In genomic region chr2:242075683-242076082, GRCh38 we compare ENCODE assay signal across 20 cellular contexts.
DNase-seq lines count a peak whose midpoint lies in the region; ATAC-seq, FAIRE-seq and TF ChIP-seq lines count a peak whose summit lies in the region.
"Had no signal": no experiment of that assay in that cellular context is flagged by ENCODE, and none has a peak within 500 bp of the region (broad histone marks: within the 10 kb centered on the region; RNA-seq: fewer than 3 reads in every experiment).

No MANE protein-coding gene starts in this region.

- H3K27me3 ChIP-seq in colonic mucosa (no peaks in the 10 kb centered on the region), small intestine (ENCODE audit: control insufficient read depth in 2 of 2, insufficient read depth in 2 of 2, low read length in 2 of 2) (no peaks in the 10 kb centered on the region), dorsolateral prefrontal cortex (no peaks in the 10 kb centered on the region)
- no peaks in the 10 kb centered on the region for H3K27me3 ChIP-seq in CD8-positive, alpha-beta T cell (ENCODE audit: insufficient read depth, low read length)
- H3K27me3 ChIP-seq: adrenal gland, uterus had no signal

- H3K9me3 Mint-ChIP-seq in CD8-positive, alpha-beta T cell, result no peaks in the 10 kb centered on the region
- H3K9me3 Mint-ChIP-seq: activated T-helper 17 cell treated with anti-CD3 and anti-CD28 coated beads, Interleukin-2, amount 50 U/mL, for 72 hours; CD4-positive, alpha-beta T cell; endodermal cell; HFFc6 had no signal

- intact Hi-C loops in colonic mucosa (cut with DNase I), result no loop called here
- intact Hi-C loops in dorsolateral prefrontal cortex (cut with DNase I), result no loop called here
- intact Hi-C loops in CD8-positive, alpha-beta T cell (cut with DNase I, micrococcal nuclease), result no loop called here

- peaks cover 3% of the 10 kb centered on the region for H3K27me3 Mint-ChIP-seq in CD8-positive, alpha-beta T cell (ENCODE audit: low read depth)

- H3K4me1 Mint-ChIP-seq in CD8-positive, alpha-beta T cell (ENCODE audit: low read depth), result no peaks in the 10 kb centered on the region
- H3K4me1 Mint-ChIP-seq: activated T-helper 17 cell treated with anti-CD3 and anti-CD28 coated beads, Interleukin-2, amount 50 U/mL, for 72 hours had no signal

- H3K9me3 ChIP-seq in colonic mucosa (no peaks in the 10 kb centered on the region), small intestine (ENCODE audit: control insufficient read depth, low read depth) (no peaks in the 10 kb centered on the region)
- no peaks in the 10 kb centered on the region for H3K9me3 ChIP-seq in CD8-positive, alpha-beta T cell (ENCODE audit: low read length)
- H3K9me3 ChIP-seq: adrenal gland, gastroesophageal sphincter, left lung, uterus had no signal

- H3K27ac ChIP-seq in colonic mucosa (no peak overlapping the region), small intestine (ENCODE audit: low read depth in 1 of 2, low read length in 1 of 2) (no peak overlapping the region), dorsolateral prefrontal cortex (no peak overlapping the region)
- H3K27ac ChIP-seq in CD8-positive, alpha-beta T cell (ENCODE audit: low read depth, low read length), result no peak overlapping the region
- H3K27ac ChIP-seq: gastroesophageal sphincter, left lung, uterus had no signal

- no peak for ATAC-seq in CD8-positive, alpha-beta T cell
- ATAC-seq: activated T-helper 17 cell treated with anti-CD3 and anti-CD28 coated beads, Interleukin-2, amount 50 U/mL, for 72 hours; gastroesophageal sphincter; left lung had no signal

- H3K27ac Mint-ChIP-seq in CD8-positive, alpha-beta T cell, result no peak overlapping the region
- H3K27ac Mint-ChIP-seq: activated T-helper 17 cell treated with anti-CD3 and anti-CD28 coated beads, Interleukin-2, amount 50 U/mL, for 72 hours; CD4-positive, alpha-beta T cell; endodermal cell; HFFc6 had no signal

- no peak overlapping the region for H3K4me3 Mint-ChIP-seq in CD8-positive, alpha-beta T cell
- H3K4me3 Mint-ChIP-seq: activated T-helper 17 cell treated with anti-CD3 and anti-CD28 coated beads, Interleukin-2, amount 50 U/mL, for 72 hours; CD4-positive, alpha-beta T cell; endodermal cell; HFFc6 had no signal

- 8 to 42% (median 28%) methylated on average over 6 of the region's 6 CpGs for WGBS in small intestine, 3 donors

- CTCF ChIA-PET in CD8-positive, alpha-beta T cell (lab: Charles Lee), result no interaction called here

- peak; percentile 0 for DNase-seq in NCI-H2171 treated with DMSO at 0.1 percent for 48 hours (lab: John Stamatoyannopoulos, UW)
- no peak for DNase-seq in NCI-H2171 (lab: John Stamatoyannopoulos, UW)
- peak; percentile 66 for DNase-seq in NCI-H748 (lab: John Stamatoyannopoulos, UW; ENCODE audit: unreplicated experiment)
- DNase-seq in colonic mucosa, result peak; percentile 86
- DNase-seq in small intestine, result peak; percentile 88
- no peak for DNase-seq in dorsolateral prefrontal cortex
- DNase-seq in CD8-positive, alpha-beta T cell, result no peak
- no peak for DNase-seq in SIG-M5 (lab: John Stamatoyannopoulos, UW)
- DNase-seq: adrenal gland; CD4-positive, alpha-beta T cell; cerebellar nuclear complex; endodermal cell; left lung; occipital lobe; Right ventricle myocardium superior; T-helper 2 cell; uterus had no signal

- TF ChIP-seq CTCF in colonic mucosa (IDR thresholded peaks at IDR 0.05), result no peak
- TF ChIP-seq CTCF in dorsolateral prefrontal cortex (IDR thresholded peaks at IDR 0.05 in 54 of 56, conservative IDR thresholded peaks at IDR 0.05 in 2 of 56; ENCODE audit: low read depth in 1 of 56, partially characterized antibody in 56 of 56), result no peak
- no peak for TF ChIP-seq CTCF in CD8-positive, alpha-beta T cell (IDR thresholded peaks at IDR 0.05)

- no peaks in the 10 kb centered on the region for H3K36me3 Mint-ChIP-seq in CD8-positive, alpha-beta T cell

- H3K4me1 ChIP-seq in colonic mucosa (no peaks in the 10 kb centered on the region), small intestine (ENCODE audit: control insufficient read depth in 2 of 2, insufficient read depth in 1 of 2, low read depth in 1 of 2, low read length in 1 of 2) (peaks cover 0 to 2% of the 10 kb centered on the region in 2 donors)
- no peaks in the 10 kb centered on the region for H3K4me1 ChIP-seq in CD8-positive, alpha-beta T cell (ENCODE audit: insufficient read depth, low read length)
- H3K4me1 ChIP-seq: gastroesophageal sphincter, left lung, uterus had no signal

- no peaks in the 10 kb centered on the region for H3K36me3 ChIP-seq in colonic mucosa
- H3K36me3 ChIP-seq in small intestine (ENCODE audit: control insufficient read depth in 2 of 2, insufficient read depth in 2 of 2, low read length in 2 of 2), result no peaks in the 10 kb centered on the region
- H3K36me3 ChIP-seq in CD8-positive, alpha-beta T cell (ENCODE audit: insufficient read depth, low read length), result no peaks in the 10 kb centered on the region
- H3K36me3 ChIP-seq: adrenal gland, gastroesophageal sphincter, left lung, uterus had no signal

- POLR2A ChIA-PET in CD8-positive, alpha-beta T cell (lab: Charles Lee), result no interaction called here

- peak overlapping the region in 1 of 2 donors; percentile 1 for H3K9ac ChIP-seq in colonic mucosa (ENCODE audit: low read depth in 2 of 2, low read length in 2 of 2)

- no peak for FAIRE-seq in small intestine (lab: Jason Lieb, UNC)

- H3K4me3 ChIP-seq in colonic mucosa, result no peak overlapping the region
- H3K4me3 ChIP-seq in small intestine (ENCODE audit: low read depth in 1 of 2, low read length in 2 of 2), result no peak overlapping the region
- no peak overlapping the region for H3K4me3 ChIP-seq in dorsolateral prefrontal cortex
- H3K4me3 ChIP-seq in CD8-positive, alpha-beta T cell (ENCODE audit: low read depth, low read length), result no peak overlapping the region
- H3K4me3 ChIP-seq: adrenal gland, gastroesophageal sphincter, left lung, uterus had no signal

Comparison
In these comparisons a context has a peak if more than half of its experiments do, and no peak if none do; other contexts are left out.
1. DNase-seq: peak in NCI-H2171 treated with DMSO at 0.1 percent for 48 hours (single experiment), NCI-H748 (single experiment), colonic mucosa (single experiment) and small intestine (single experiment); none in NCI-H2171 (single experiment), dorsolateral prefrontal cortex (0 of 10), CD8-positive, alpha-beta T cell (0 of 7) and SIG-M5 (single experiment).